In genomic region chr14:33952541-33952940, GRCh38 we compare ENCODE assay signal across 13 cellular contexts. TPM values are rescaled to one million over a fixed set of nuclear protein-coding genes. Genes with fewer than 3 reads are reported as not detected.
DNase-seq lines count a peak whose midpoint lies in the region; ATAC-seq and TF ChIP-seq lines count a peak whose summit lies in the region.
"Had no signal": no experiment of that assay in that cellular context is flagged by ENCODE, and none has a peak within 500 bp of the region (broad histone marks: within the 10 kb centered on the region; RNA-seq: fewer than 3 reads in every experiment).

No MANE protein-coding gene starts in this region.

- H3K4me3 ChIP-seq in esophagus muscularis mucosa: no peak overlapping the region

- no peak for TF ChIP-seq CTCF in CD4-positive, alpha-beta T cell (IDR thresholded peaks at IDR 0.05)
- TF ChIP-seq CTCF in esophagus muscularis mucosa (IDR thresholded peaks at IDR 0.05): no peak
- no peak for TF ChIP-seq CTCF in progenitor cell of endocrine pancreas (IDR thresholded peaks at IDR 0.05; ENCODE audit: unreplicated experiment)

- no peaks in the 10 kb centered on the region for H3K36me3 ChIP-seq in esophagus muscularis mucosa

- WGBS in esophagus muscularis mucosa: 100% methylated on average over 1 of the region's 1 CpG

- no peak overlapping the region for H3K27ac Mint-ChIP-seq in CD4-positive, alpha-beta T cell
- no peak overlapping the region for H3K27ac Mint-ChIP-seq in activated T-helper 1 cell treated with anti-CD3 and anti-CD28 coated beads, Interleukin-12 subunit alpha, Interleukin-12 subunit beta, Interleukin-2, Interleukin-4 antibody, amounts not matched to agents 30 ng/mL and 10 ng/mL and 1 ng/mL, durations not matched to agents 14 hours and 24 hours and 36 hours
- peak overlapping the region; percentile 51 for H3K27ac Mint-ChIP-seq in progenitor cell of endocrine pancreas
- H3K27ac Mint-ChIP-seq: CD4-positive, alpha-beta memory T cell had no signal

- no peaks in the 10 kb centered on the region for H3K36me3 Mint-ChIP-seq in CD4-positive, alpha-beta T cell (ENCODE audit: low read depth)
- H3K36me3 Mint-ChIP-seq in activated T-helper 1 cell treated with anti-CD3 and anti-CD28 coated beads, Interleukin-12 subunit alpha, Interleukin-12 subunit beta, Interleukin-2, Interleukin-4 antibody, amounts not matched to agents 30 ng/mL and 10 ng/mL and 1 ng/mL, durations not matched to agents 14 hours and 24 hours and 36 hours (ENCODE audit: low read depth): peaks cover 9% of the 10 kb centered on the region
- no peaks in the 10 kb centered on the region for H3K36me3 Mint-ChIP-seq in progenitor cell of endocrine pancreas (ENCODE audit: insufficient read depth)
- H3K36me3 Mint-ChIP-seq: CD4-positive, alpha-beta memory T cell had no signal

- POLR2A ChIA-PET in CD4-positive, alpha-beta T cell (lab: Charles Lee): no interaction called here

- no peak overlapping the region for H3K27ac ChIP-seq in CD4-positive, alpha-beta T cell (ENCODE audit: low read depth, low read length)
- no peak overlapping the region for H3K27ac ChIP-seq in esophagus muscularis mucosa (replicated peaks in 1 of 4)

- no peak for DNase-seq in CD4-positive, alpha-beta T cell
- no peak for DNase-seq in activated T-helper 1 cell treated with anti-CD3 and anti-CD28 coated beads, Interleukin-12 subunit alpha, Interleukin-12 subunit beta, Interleukin-2, Interleukin-4 antibody, amounts not matched to agents 30 ng/mL and 10 ng/mL and 1 ng/mL, durations not matched to agents 14 hours and 24 hours and 36 hours (ENCODE audit: low spot score)
- DNase-seq in esophagus muscularis mucosa (ENCODE audit: extremely low spot score): peak; percentile 82
- DNase-seq in progenitor cell of endocrine pancreas (ENCODE audit: low spot score, unreplicated experiment): no peak
- DNase-seq in DMS53 (lab: John Stamatoyannopoulos, UW): no peak
- no peak for DNase-seq in retina
- no peak for DNase-seq in kidney glomerular epithelial cell (lab: John Stamatoyannopoulos, UW)
- DNase-seq: ACHN; C1 segment of cervical spinal cord; CD4-positive, alpha-beta memory T cell; DND-41; GDM1; IMR-90 had no signal

- peaks cover 4 to 43% (median 28%) of the 10 kb centered on the region in 4 donors for H3K4me1 ChIP-seq in esophagus muscularis mucosa

- peaks cover 28% of the 10 kb centered on the region for H3K27me3 ChIP-seq in CD4-positive, alpha-beta T cell (ENCODE audit: control insufficient read depth, insufficient read depth, low read length)
- H3K27me3 ChIP-seq in esophagus muscularis mucosa: no peaks in the 10 kb centered on the region

- H3K27me3 Mint-ChIP-seq in CD4-positive, alpha-beta T cell: peaks cover 72% of the 10 kb centered on the region
- H3K27me3 Mint-ChIP-seq in activated T-helper 1 cell treated with anti-CD3 and anti-CD28 coated beads, Interleukin-12 subunit alpha, Interleukin-12 subunit beta, Interleukin-2, Interleukin-4 antibody, amounts not matched to agents 30 ng/mL and 10 ng/mL and 1 ng/mL, durations not matched to agents 14 hours and 24 hours and 36 hours (ENCODE audit: insufficient read depth): peaks cover 45% of the 10 kb centered on the region
- H3K27me3 Mint-ChIP-seq in progenitor cell of endocrine pancreas: peaks cover 22% of the 10 kb centered on the region

- intact Hi-C loops in CD4-positive, alpha-beta T cell (cut with DNase I, micrococcal nuclease): no loop called here
- intact Hi-C loops in activated T-helper 1 cell treated with anti-CD3 and anti-CD28 coated beads, Interleukin-12 subunit alpha, Interleukin-12 subunit beta, Interleukin-2, Interleukin-4 antibody, amounts not matched to agents 30 ng/mL and 10 ng/mL and 1 ng/mL, durations not matched to agents 14 hours and 24 hours and 36 hours (cut with micrococcal nuclease): no loop called here
- intact Hi-C loops in esophagus muscularis mucosa (cut with DNase I): loop anchor here (5.0 kb wide), 1 partner anchor 110 kb away; no protein-coding TSS in a partner anchor

- H3K4me3 Mint-ChIP-seq in CD4-positive, alpha-beta T cell: peak overlapping the region; percentile 17
- peak overlapping the region; percentile 37 for H3K4me3 Mint-ChIP-seq in activated T-helper 1 cell treated with anti-CD3 and anti-CD28 coated beads, Interleukin-12 subunit alpha, Interleukin-12 subunit beta, Interleukin-2, Interleukin-4 antibody, amounts not matched to agents 30 ng/mL and 10 ng/mL and 1 ng/mL, durations not matched to agents 14 hours and 24 hours and 36 hours
- H3K4me3 Mint-ChIP-seq in progenitor cell of endocrine pancreas (ENCODE audit: low read depth): no peak overlapping the region

- no peak for ATAC-seq in CD4-positive, alpha-beta T cell (ENCODE audit: poor library complexity)

- TF ChIP-seq POLR2A in esophagus muscularis mucosa (IDR thresholded peaks at IDR 0.05; ENCODE audit: low read depth): no peak

- H3K4me1 Mint-ChIP-seq in CD4-positive, alpha-beta T cell (ENCODE audit: low read depth): peaks cover 21% of the 10 kb centered on the region
- peaks cover 41% of the 10 kb centered on the region for H3K4me1 Mint-ChIP-seq in activated T-helper 1 cell treated with anti-CD3 and anti-CD28 coated beads, Interleukin-12 subunit alpha, Interleukin-12 subunit beta, Interleukin-2, Interleukin-4 antibody, amounts not matched to agents 30 ng/mL and 10 ng/mL and 1 ng/mL, durations not matched to agents 14 hours and 24 hours and 36 hours (ENCODE audit: low read depth)
- peaks cover 13% of the 10 kb centered on the region for H3K4me1 Mint-ChIP-seq in progenitor cell of endocrine pancreas (ENCODE audit: low read depth)

- TF ChIP-seq EP300 in esophagus muscularis mucosa (IDR thresholded peaks at IDR 0.05): no peak

- no peaks in the 10 kb centered on the region for H3K9me3 Mint-ChIP-seq in CD4-positive, alpha-beta T cell
- no peaks in the 10 kb centered on the region for H3K9me3 Mint-ChIP-seq in activated T-helper 1 cell treated with anti-CD3 and anti-CD28 coated beads, Interleukin-12 subunit alpha, Interleukin-12 subunit beta, Interleukin-2, Interleukin-4 antibody, amounts not matched to agents 30 ng/mL and 10 ng/mL and 1 ng/mL, durations not matched to agents 14 hours and 24 hours and 36 hours
- H3K9me3 Mint-ChIP-seq in progenitor cell of endocrine pancreas (ENCODE audit: low read depth): no peaks in the 10 kb centered on the region
- H3K9me3 Mint-ChIP-seq: CD4-positive, alpha-beta memory T cell had no signal

- H3K9me3 ChIP-seq in CD4-positive, alpha-beta T cell (ENCODE audit: control insufficient read depth, low read length): no peaks in the 10 kb centered on the region
- H3K9me3 ChIP-seq in esophagus muscularis mucosa: no peaks in the 10 kb centered on the region

- CTCF ChIA-PET in CD4-positive, alpha-beta T cell (lab: Charles Lee): no interaction called here

RNA-seq across cellular contexts. Expression of gene EGLN3, which starts 1.7 kb away (rescaled TPM):
- total RNA-seq in CD4-positive, alpha-beta T cell: 1 to 10 TPM; 1.1 to 1.3 TPM
- 8.7 and 11.2 TPM in 2 replicates for total RNA-seq in activated T-helper 1 cell treated with anti-CD3 and anti-CD28 coated beads, Interleukin-12 subunit alpha, Interleukin-12 subunit beta, Interleukin-2, Interleukin-4 antibody, amounts not matched to agents 30 ng/mL and 10 ng/mL and 1 ng/mL, durations not matched to agents 14 hours and 24 hours and 36 hours
- total RNA-seq in esophagus muscularis mucosa (10 to 100 TPM; 24.0 to 41.1 (median 24.5) TPM), progenitor cell of endocrine pancreas (8.3 and 9.5 TPM in 2 replicates)
